In genomic region chrX:153926863-153927685, GRCh38 we compare ENCODE assay signal across 8 cellular contexts. TPM values are rescaled to one million over a fixed set of nuclear protein-coding genes. Genes with fewer than 3 reads are reported as not detected.
DNase-seq lines count a peak whose midpoint lies in the region; FAIRE-seq and TF ChIP-seq lines count a peak whose summit lies in the region.

No MANE protein-coding gene starts in this region.

- no peak for TF ChIP-seq CTCF in mammary epithelial cell (conservative IDR thresholded peaks at IDR 0.05 in 1 of 2, IDR thresholded peaks at IDR 0.05 in 1 of 2; ENCODE audit: extremely low read depth in 1 of 2, insufficient read depth in 1 of 2, low read depth in 1 of 2, low read length in 2 of 2)
- no peak for TF ChIP-seq CTCF in liver (IDR thresholded peaks at IDR 0.05; ENCODE audit: low read depth, low read length, missing input control)

- intact Hi-C loops in mammary epithelial cell (cut with micrococcal nuclease): no loop called here

- no peaks in the 10 kb centered on the region for H3K9me3 ChIP-seq in mammary epithelial cell (replicated peaks; ENCODE audit: insufficient read depth, low read length)
- no peaks in the 10 kb centered on the region for H3K9me3 ChIP-seq in liver (ENCODE audit: control insufficient read depth in 4 of 4, low read length in 3 of 4)

- dilution Hi-C loops in mammary epithelial cell (cut with HindIII; ENCODE audit: low sequenced_read_pairs): no loop called here

- FAIRE-seq in H54 (lab: Jason Lieb, UNC): no peak

- WGBS in mammary epithelial cell (ENCODE audit: low coverage, missing lambda C conversion rate): 59% methylated on average over 19 of the region's 32 CpGs
- 27% methylated on average over 32 of the region's 32 CpGs for WGBS in liver

- H3K36me3 ChIP-seq in mammary epithelial cell (ENCODE audit: insufficient read depth, low read length) (peaks cover 5% of the 10 kb centered on the region), liver (ENCODE audit: control insufficient read depth in 4 of 4, insufficient read depth in 3 of 4, low read depth in 1 of 4, low read length in 3 of 4) (peaks cover 0 to 15% (median 1%) of the 10 kb centered on the region in 4 donors)

- DNase-seq in ELF-1 (ENCODE audit: low read depth, low spot score): peak; percentile 69
- no peak for DNase-seq in H54 (ENCODE audit: insufficient read length, low spot score)
- DNase-seq in NCI-H1436 treated with DMSO at 0.1 percent for 48 hours (lab: John Stamatoyannopoulos, UW): peak; percentile 60
- peak; percentile 89 for DNase-seq in UCSD-AML1 (lab: John Stamatoyannopoulos, UW; ENCODE audit: unreplicated experiment)
- DNase-seq in mammary epithelial cell: peak; percentile 15
- peak; percentile 42 for DNase-seq in stimulated activated CD8-positive, alpha-beta memory T cell treated with anti-CD3 and anti-CD28 coated beads, Interleukin-12 subunit alpha, Interleukin-12 subunit beta, amount 100 ng/mL, for 1 hour (ENCODE audit: low read depth)
- no peak for DNase-seq in hippocampal formation (lab: John Stamatoyannopoulos, UW)

- TF ChIP-seq RAD21 in liver (IDR thresholded peaks at IDR 0.05): no peak

- CTCF ChIA-PET in mammary epithelial cell (lab: Charles Lee; ENCODE audit: low non-redundant PET): no interaction called here

- TF ChIP-seq POLR2A in H54 (IDR thresholded peaks at IDR 0.05; ENCODE audit: low read depth, low read length): peak; percentile 10; the same call in 1 of the 2 replicates

- H2AFZ ChIP-seq in mammary epithelial cell (ENCODE audit: low read depth, low read length): no peak overlapping the region

- in situ Hi-C loops in mammary epithelial cell (cut with MboI; ENCODE audit: low sequenced_read_pairs in 2 of 2): no loop called here

- peak overlapping the region; percentile 78 for H3K4me2 ChIP-seq in mammary epithelial cell (ENCODE audit: insufficient read depth, low read depth, low read length)

- H3K27me3 ChIP-seq in mammary epithelial cell (ENCODE audit: insufficient read depth, low read length) (no peaks in the 10 kb centered on the region), liver (ENCODE audit: control insufficient read depth in 4 of 4, insufficient read depth in 4 of 4, low read length in 3 of 4) (no peaks in the 10 kb centered on the region)

- no TSS peak for BruUV-seq in mammary epithelial cell (replicated peaks; lab: Mats Ljungman, UMichigan)

- no peak overlapping the region for H3K27ac ChIP-seq in mammary epithelial cell (ENCODE audit: insufficient read depth, low read depth, low read length)
- H3K27ac ChIP-seq in liver (ENCODE audit: low read depth in 1 of 2, low read length in 2 of 2): peak overlapping the region; percentile 92 to 95

- H3K9ac ChIP-seq in mammary epithelial cell (ENCODE audit: insufficient read depth, low read length): peak overlapping the region; percentile 67
- H3K9ac ChIP-seq in liver (ENCODE audit: low read depth in 1 of 2, low read length in 2 of 2): peak overlapping the region in 1 of 2 donors; percentile 42

- H3K4me3 ChIP-seq in mammary epithelial cell (replicated peaks in 1 of 3; ENCODE audit: insufficient read depth in 1 of 3, low read depth in 2 of 3, low read length in 3 of 3) (peak overlapping the region; percentile 44 to 60 (median 51)), liver (ENCODE audit: low read depth in 1 of 3, low read length in 3 of 3) (peak overlapping the region in 2 of 3 donors; percentile 61 to 83)

- peaks cover 11% of the 10 kb centered on the region for H3K79me2 ChIP-seq in mammary epithelial cell (ENCODE audit: insufficient read depth, low read length)

- no peaks in the 10 kb centered on the region for H4K20me1 ChIP-seq in mammary epithelial cell (ENCODE audit: insufficient read depth, low read length)

- H3K4me1 ChIP-seq in mammary epithelial cell (ENCODE audit: insufficient read depth, low read length) (peaks cover 7% of the 10 kb centered on the region), liver (ENCODE audit: control insufficient read depth in 4 of 4, insufficient read depth in 4 of 4, low read length in 3 of 4) (peaks cover 7 to 34% (median 24%) of the 10 kb centered on the region in 4 donors)

TF ChIP-seq in liver, 16 proteins besides CTCF, POLR2A, EP300 and RAD21:
- TF ChIP-seq TAF1 (conservative IDR thresholded peaks at IDR 0.05) (no peak), FOXA1 (IDR thresholded peaks at IDR 0.05) (no peak), JUND (IDR thresholded peaks at IDR 0.05) (no peak), NR2F2 (IDR thresholded peaks at IDR 0.05) (peak; percentile 19), HNF4A (conservative IDR thresholded peaks at IDR 0.05) (no peak), GABPA (IDR thresholded peaks at IDR 0.05 in 1 of 2, conservative IDR thresholded peaks at IDR 0.05 in 1 of 2) (no peak), ATF3 (IDR thresholded peaks at IDR 0.05) (no peak)
TF ChIP-seq in liver: peak in this region for 1.

RNA-seq across cellular contexts. Expression of gene ARHGAP4, which starts 1.0 kb away (rescaled TPM):
- total RNA-seq in mammary epithelial cell (1 to 10 TPM; 1.3 to 2.3 TPM), liver (10 to 100 TPM; 12.5 to 28.1 TPM)
- polyA plus RNA-seq in mammary epithelial cell (0.66 TPM), liver (1 to 10 TPM; 3.3 to 8.0 TPM)
- 3.4 TPM for polyA minus RNA-seq in mammary epithelial cell

RNA-seq across cellular contexts. Expression of gene NAA10, which starts 7.8 kb away (rescaled TPM):
- total RNA-seq in mammary epithelial cell: 100 to 1,000 TPM in 1 of 2 donors, 10 to 100 TPM in 1; 90.4 to 115 TPM
- 193 TPM for polyA plus RNA-seq in mammary epithelial cell
- polyA minus RNA-seq in mammary epithelial cell: 94.6 TPM
- 10 to 100 TPM; 20.5 to 30.6 TPM for total RNA-seq in liver
- 10 to 100 TPM; 58.2 to 58.8 TPM for polyA plus RNA-seq in liver

RNA-seq across cellular contexts. Expression of gene RENBP, which starts 17.4 kb away (rescaled TPM):
- total RNA-seq in mammary epithelial cell: not detected
- not detected for polyA plus RNA-seq in mammary epithelial cell
- not detected for polyA minus RNA-seq in mammary epithelial cell
- 1 to 10 TPM; 7.5 to 7.9 TPM for total RNA-seq in liver
- polyA plus RNA-seq in liver: 1 to 10 TPM; 1.0 to 6.4 TPM

RNA-seq across cellular contexts. Expression of gene AVPR2, which starts 22.6 kb away (rescaled TPM):
- total RNA-seq in mammary epithelial cell (not detected), liver (not detected)
- polyA plus RNA-seq in mammary epithelial cell (not detected), liver (under 1 TPM in 1 of 2 donors, not detected in 1; 0.05 TPM)
- not detected for polyA minus RNA-seq in mammary epithelial cell

RNA-seq across cellular contexts. Expression of gene L1CAM, which starts 41.1 kb away (rescaled TPM):
- total RNA-seq in mammary epithelial cell (10 to 100 TPM; 46.2 to 96.4 TPM), liver (under 1 TPM in 1 of 2 donors, not detected in 1; 0.59 TPM)
- polyA plus RNA-seq in mammary epithelial cell (36.5 TPM), liver (under 1 TPM; 0.28 to 0.39 TPM)
- polyA minus RNA-seq in mammary epithelial cell: 122 TPM

Comparison
In these comparisons a context has a peak if more than half of its experiments do, and no peak if none do; other contexts are left out.
1. DNase-seq: peak in ELF-1 (single experiment), NCI-H1436 treated with DMSO at 0.1 percent for 48 hours (single experiment), UCSD-AML1 (single experiment), mammary epithelial cell (single experiment) and stimulated activated CD8-positive, alpha-beta memory T cell treated with anti-CD3 and anti-CD28 coated beads, Interleukin-12 subunit alpha, Interleukin-12 subunit beta, amount 100 ng/mL, for 1 hour (single experiment); none in H54 (single experiment) and hippocampal formation (0 of 2).
2. RNA of gene ARHGAP4, which starts 1.0 kb away (total RNA-seq): 12.5 to 28.1 TPM in liver; 1.3 to 2.3 TPM in mammary epithelial cell; every median in the first group is over 4 times any median in the second.
3. RNA of gene RENBP, which starts 17.4 kb away (total RNA-seq): 7.5 to 7.9 TPM in liver; not detected in mammary epithelial cell; every median in the first group is over 4 times any median in the second.